ENCODE assay signal across 15 cellular contexts in genomic region chr14:20799444-20799843, GRCh38. TPM values are rescaled to one million over a fixed set of nuclear protein-coding genes. Genes with fewer than 3 reads are reported as not detected.
DNase-seq lines count a peak whose midpoint lies in the region; TF ChIP-seq lines count a peak whose summit lies in the region.
"Had no signal": no experiment of that assay in that cellular context is flagged by ENCODE, and none has a peak within 500 bp of the region (broad histone marks: within the 10 kb centered on the region; RNA-seq: fewer than 3 reads in every experiment).

No MANE protein-coding gene starts in this region.

- no peaks in the 10 kb centered on the region for H3K9me3 Mint-ChIP-seq in mesothelial cell of epicardium
- H3K9me3 Mint-ChIP-seq: activated T-helper 1 cell treated with anti-CD3 and anti-CD28 coated beads, Interleukin-12 subunit alpha, Interleukin-12 subunit beta, Interleukin-2, Interleukin-4 antibody, amounts not matched to agents 30 ng/mL and 10 ng/mL and 1 ng/mL, durations not matched to agents 14 hours and 24 hours and 36 hours had no signal

- DNase-seq in OCI-M1 (lab: John Stamatoyannopoulos, UW) (peak; percentile 87), dorsolateral prefrontal cortex (no peak), mesothelial cell of epicardium (ENCODE audit: low spot score in 2 of 2, unreplicated experiment in 2 of 2) (no peak), superior temporal gyrus (ENCODE audit: extremely low spot score) (peak; percentile 81), NCI-H2196 (lab: John Stamatoyannopoulos, UW; ENCODE audit: unreplicated experiment) (no peak), BE2C (no peak), mesenteric fat pad (ENCODE audit: low spot score) (no peak), cerebellar nuclear complex (lab: John Stamatoyannopoulos, UW) (no peak)
- DNase-seq: NCI-H1930; stimulated activated naive CD4-positive, alpha-beta T cell treated with Interleukin-2 at 50 U/mL for 16 hours had no signal

- peak overlapping the region; percentile 95 for H3K27ac Mint-ChIP-seq in mesothelial cell of epicardium
- H3K27ac Mint-ChIP-seq: activated T-helper 1 cell treated with anti-CD3 and anti-CD28 coated beads, Interleukin-12 subunit alpha, Interleukin-12 subunit beta, Interleukin-2, Interleukin-4 antibody, amounts not matched to agents 30 ng/mL and 10 ng/mL and 1 ng/mL, durations not matched to agents 14 hours and 24 hours and 36 hours had no signal

- H3K4me1 Mint-ChIP-seq in mesothelial cell of epicardium, result peaks cover 46% of the 10 kb centered on the region

- H3K27me3 Mint-ChIP-seq in mesothelial cell of epicardium (ENCODE audit: low read depth), result no peaks in the 10 kb centered on the region

- intact Hi-C loops in dorsolateral prefrontal cortex (cut with DNase I), result no loop called here

- H3K4me3 ChIP-seq in dorsolateral prefrontal cortex (peak overlapping the region in 54 of 59 donors; percentile 6 to 79 (median 59)), BE2C (ENCODE audit: low read depth, low read length) (no peak overlapping the region)

- peak overlapping the region; percentile 49 for H3K4me3 Mint-ChIP-seq in mesothelial cell of epicardium
- H3K4me3 Mint-ChIP-seq: activated T-helper 1 cell treated with anti-CD3 and anti-CD28 coated beads, Interleukin-12 subunit alpha, Interleukin-12 subunit beta, Interleukin-2, Interleukin-4 antibody, amounts not matched to agents 30 ng/mL and 10 ng/mL and 1 ng/mL, durations not matched to agents 14 hours and 24 hours and 36 hours had no signal

- no peaks in the 10 kb centered on the region for H3K36me3 Mint-ChIP-seq in mesothelial cell of epicardium

- H3K27ac ChIP-seq in dorsolateral prefrontal cortex, result peak overlapping the region; percentile 81 to 100 (median 97)
- H3K27ac ChIP-seq: VCaP had no signal

- H3K27me3 ChIP-seq in dorsolateral prefrontal cortex (no peaks in the 10 kb centered on the region), BE2C (peaks cover 61% of the 10 kb centered on the region)

- H3K4me1 ChIP-seq in BE2C, result no peaks in the 10 kb centered on the region

- no peaks in the 10 kb centered on the region for H3K36me3 ChIP-seq in BE2C

- TF ChIP-seq CTCF in dorsolateral prefrontal cortex (IDR thresholded peaks at IDR 0.05 in 54 of 56, conservative IDR thresholded peaks at IDR 0.05 in 2 of 56; ENCODE audit: low read depth in 1 of 56, partially characterized antibody in 56 of 56) (peak in 1 of 56 donors; percentile 10), mesothelial cell of epicardium (IDR thresholded peaks at IDR 0.05; ENCODE audit: unreplicated experiment) (no peak), BE2C (IDR thresholded peaks at IDR 0.05; ENCODE audit: low read depth, low read length) (no peak)

- no peaks in the 10 kb centered on the region for H3K9me3 ChIP-seq in BE2C

RNA-seq across cellular contexts. Expression of gene RNASE1, which starts 3.2 kb away (rescaled TPM):
- total RNA-seq in dorsolateral prefrontal cortex, result 100 to 1,000 TPM in 104 of 120 experiments, 10 to 100 TPM in 16; 39.9 to 796 (median 173) TPM
- 13.1 to 14.8 TPM (median 13.3 TPM) in 3 replicates for total RNA-seq in mesothelial cell of epicardium
- not detected for polyA plus RNA-seq in BE2C (2012; ENCODE audit: insufficient read depth, insufficient read length, low read depth)
- 641 TPM for total RNA-seq in mesenteric fat pad
- total RNA-seq: activated T-helper 1 cell treated with anti-CD3 and anti-CD28 coated beads, Interleukin-12 subunit alpha, Interleukin-12 subunit beta, Interleukin-2, Interleukin-4 antibody, amounts not matched to agents 30 ng/mL and 10 ng/mL and 1 ng/mL, durations not matched to agents 14 hours and 24 hours and 36 hours; mononuclear cell had no signal

RNA-seq across cellular contexts. Expression of gene RNASE6, which starts 18.4 kb away (rescaled TPM):
- total RNA-seq in dorsolateral prefrontal cortex (10 to 100 TPM in 8 of 120 experiments, 1 to 10 TPM in 108, under 1 TPM in 4; 0.56 to 19.7 (median 4.2) TPM), mesothelial cell of epicardium (0.27 to 0.57 TPM (median 0.33 TPM) in 3 replicates), mesenteric fat pad (19.3 TPM)
- not detected for polyA plus RNA-seq in BE2C (2012; ENCODE audit: insufficient read depth, insufficient read length, low read depth)
- total RNA-seq: HT-29 had no signal

RNA-seq across cellular contexts. Expression of gene EDDM3B, which starts 31.2 kb away (rescaled TPM):
- total RNA-seq in dorsolateral prefrontal cortex, result not detected
- not detected in 3 replicates for total RNA-seq in mesothelial cell of epicardium
- not detected for polyA plus RNA-seq in BE2C (2012; ENCODE audit: insufficient read depth, insufficient read length, low read depth)
- not detected for total RNA-seq in mesenteric fat pad
- total RNA-seq: activated T-helper 1 cell treated with anti-CD3 and anti-CD28 coated beads, Interleukin-12 subunit alpha, Interleukin-12 subunit beta, Interleukin-2, Interleukin-4 antibody, amounts not matched to agents 30 ng/mL and 10 ng/mL and 1 ng/mL, durations not matched to agents 14 hours and 24 hours and 36 hours; frontal cortex; HT-29; mononuclear cell had no signal

RNA-seq across cellular contexts. Expression of gene EDDM3A, which starts 53.8 kb away (rescaled TPM):
- not detected for total RNA-seq in dorsolateral prefrontal cortex
- total RNA-seq in mesothelial cell of epicardium, result not detected in 3 replicates
- polyA plus RNA-seq in BE2C (2012; ENCODE audit: insufficient read depth, insufficient read length, low read depth), result not detected
- total RNA-seq in mesenteric fat pad, result not detected
- total RNA-seq: activated T-helper 1 cell treated with anti-CD3 and anti-CD28 coated beads, Interleukin-12 subunit alpha, Interleukin-12 subunit beta, Interleukin-2, Interleukin-4 antibody, amounts not matched to agents 30 ng/mL and 10 ng/mL and 1 ng/mL, durations not matched to agents 14 hours and 24 hours and 36 hours; frontal cortex; HT-29; mononuclear cell had no signal

Comparison
In these comparisons a context has a peak if more than half of its experiments do, and no peak if none do; other contexts are left out.
1. DNase-seq: peak in OCI-M1 (single experiment) and superior temporal gyrus (single experiment); none in dorsolateral prefrontal cortex (0 of 10), mesothelial cell of epicardium (0 of 2), NCI-H2196 (single experiment), BE2C (single experiment), mesenteric fat pad (single experiment) and cerebellar nuclear complex (0 of 2).